In genomic region chr1:84690397-84691138, GRCh38 we compare ENCODE assay signal across 8 cellular contexts.
DNase-seq lines count a peak whose midpoint lies in the region; ATAC-seq, FAIRE-seq and TF ChIP-seq lines count a peak whose summit lies in the region.

Gene SSX2IP, minus strand, starts transcription at chr1:84690461. Its CDS starts 19,242 bp downstream, at chr1:84671219.

- no peak for TF ChIP-seq CTCF in AG10803 (conservative IDR thresholded peaks at IDR 0.05; ENCODE audit: low read length)

- ATAC-seq in GM19043 (IDR thresholded peaks at IDR 0.05; ENCODE audit: low read depth, unreplicated experiment) (peak; percentile 86), HG03354 (IDR thresholded peaks at IDR 0.05; ENCODE audit: poor library complexity, severe bottlenecking, unreplicated experiment) (peak; percentile 90)

- DNase-seq in AG10803 (ENCODE audit: low read depth): peak; percentile 92
- peak; percentile 93 to 99 for DNase-seq in NCI-H446 (lab: John Stamatoyannopoulos, UW)
- DNase-seq in activated CD4-positive, CD25-positive, alpha-beta regulatory T cell treated with anti-CD3 and anti-CD28 coated beads, Interleukin-2, amount 50 U/mL, for 16 hours (ENCODE audit: low read depth, low spot score): peak; percentile 96
- DNase-seq in cerebellar cortex (ENCODE audit: low spot score): peak; percentile 97
- DNase-seq in stimulated activated CD4-positive, alpha-beta T cell treated with anti-CD3 and anti-CD28 coated beads, Interleukin-12 subunit alpha, Interleukin-12 subunit beta, amount 100 ng/mL, for 24 hours (ENCODE audit: low read depth in 2 of 2): peak; percentile 100

- H3K4me3 ChIP-seq in AG10803 (ENCODE audit: low read length): peak within 1 kb of the TSS; percentile 72

- peak; percentile 64 for FAIRE-seq in islet of Langerhans (lab: Jason Lieb, UNC)

Comparison
In these comparisons a context has a peak if more than half of its experiments do, and no peak if none do; other contexts are left out.
1. Peak in every context shown above with its lines: DNase-seq, ATAC-seq and H3K4me3 ChIP-seq.